ENCODE assay signal across 8 cellular contexts in genomic region chr2:27211943-27212625, GRCh38. TPM values are rescaled to one million over a fixed set of nuclear protein-coding genes. Genes with fewer than 3 reads are reported as not detected.
DNase-seq lines count a peak whose midpoint lies in the region; ATAC-seq and TF ChIP-seq lines count a peak whose summit lies in the region.

A gene with protein sequence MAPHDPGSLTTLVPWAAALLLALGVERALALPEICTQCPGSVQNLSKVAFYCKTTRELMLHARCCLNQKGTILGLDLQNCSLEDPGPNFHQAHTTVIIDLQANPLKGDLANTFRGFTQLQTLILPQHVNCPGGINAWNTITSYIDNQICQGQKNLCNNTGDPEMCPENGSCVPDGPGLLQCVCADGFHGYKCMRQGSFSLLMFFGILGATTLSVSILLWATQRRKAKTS (plus strand): TSS chr2:27212041. CDS start chr2:27212369, 328 bp downstream.
Gene SLC5A6 (minus strand): TSS chr2:27212268. CDS start chr2:27207650, 4,618 bp downstream.

- H3K27ac ChIP-seq in KOPT-K1 (ENCODE audit: low read depth, low read length, poor library complexity, severe bottlenecking) (peak within 1 kb of the TSS; percentile 95), Panc1 (ENCODE audit: low read length) (peak within 1 kb of the TSS; percentile 98), muscle layer of duodenum (ENCODE audit: low read length) (peak within 1 kb of the TSS; percentile 95)

- peak within 1 kb of the TSS; percentile 69 to 98 for H3K4me3 ChIP-seq in Panc1 (ENCODE audit: low read depth in 2 of 2, low read length in 2 of 2)
- H3K4me3 ChIP-seq in muscle layer of duodenum (ENCODE audit: low read depth in 1 of 2, low read length in 2 of 2), result peak within 1 kb of the TSS; percentile 69 to 86

- POLR2A ChIA-PET in Panc1 (lab: Charles Lee), result interaction anchor here (0.6 to 0.9 kb wide), 4 partner anchors 22 to 1294 kb away, joined by 3 to 4 read pairs (median 4); no protein-coding TSS in a partner anchor

- peak; percentile 85 for DNase-seq in DMS79 treated with DMSO at 0.1 percent for 48 hours (lab: John Stamatoyannopoulos, UW)
- DNase-seq in Panc1 (ENCODE audit: low read depth, low spot score), result no peak
- peak; percentile 91 to 94 for DNase-seq in activated T-cell treated with anti-CD3 and anti-CD28 coated beads, Interleukin-2, amount 50 U/mL, for 48 hours
- DNase-seq in stimulated activated CD8-positive, alpha-beta memory T cell treated with anti-CD3 and anti-CD28 coated beads, Interleukin-7, amount 100 ng/mL, for 24 hours (ENCODE audit: low read depth), result peak; percentile 76

- H3K36me3 ChIP-seq in KOPT-K1 (ENCODE audit: insufficient read depth, low read length) (peaks cover 55% of the 10 kb centered on the region), Panc1 (ENCODE audit: control insufficient read depth, insufficient read depth, low read length) (peaks cover 11% of the 10 kb centered on the region), muscle layer of duodenum (ENCODE audit: control insufficient read depth in 1 of 2, insufficient read depth in 2 of 2, low read length in 2 of 2) (peaks cover 11 to 31% of the 10 kb centered on the region in 2 donors)

- H3K27me3 ChIP-seq in Panc1 (ENCODE audit: control insufficient read depth, insufficient read depth, low read length), result no peaks in the 10 kb centered on the region
- H3K27me3 ChIP-seq in muscle layer of duodenum (ENCODE audit: low read depth, low read length), result no peaks in the 10 kb centered on the region

- no peak for TF ChIP-seq CTCF in Panc1 (IDR thresholded peaks at IDR 0.05)

- in situ Hi-C loops in Panc1 (cut with HindIII; ENCODE audit: low pct_unique_long_range_greater_than_20kb, low sequenced_read_pairs), result no loop called here

- ATAC-seq in GM21825 (IDR thresholded peaks at IDR 0.05; ENCODE audit: unreplicated experiment) (peak; percentile 75), Panc1 (peak; percentile 96), esophagus mucosa (peak; percentile 94)

- CTCF ChIA-PET in Panc1 (lab: Charles Lee), result no interaction called here

- intact Hi-C loops in Panc1 (cut with micrococcal nuclease; ENCODE audit: unreplicated experiment), result no loop called here

- BruUV-seq in Panc1 (replicated peaks; lab: Mats Ljungman, UMichigan), result no TSS peak

- peaks cover 11% of the 10 kb centered on the region; the same call in 1 of the 2 replicates for H3K4me1 ChIP-seq in Panc1 (ENCODE audit: control insufficient read depth, insufficient read depth, low read length)
- H3K4me1 ChIP-seq in muscle layer of duodenum (ENCODE audit: control insufficient read depth in 1 of 2, insufficient read depth in 2 of 2, low read length in 2 of 2), result peaks cover 11 to 21% of the 10 kb centered on the region in 2 donors

- no peaks in the 10 kb centered on the region for H3K9me3 ChIP-seq in KOPT-K1 (ENCODE audit: insufficient read depth, low read length, poor library complexity, severe bottlenecking)
- no peaks in the 10 kb centered on the region for H3K9me3 ChIP-seq in Panc1 (ENCODE audit: control insufficient read depth, insufficient read depth, low read depth, low read length)
- no peaks in the 10 kb centered on the region for H3K9me3 ChIP-seq in muscle layer of duodenum (ENCODE audit: control insufficient read depth in 1 of 2, low read length in 2 of 2)

RNA-seq across cellular contexts. Expression of the first gene that starts in this region (rescaled TPM):
- total RNA-seq in Panc1 (2021; ENCODE audit: unreplicated experiment) (111 TPM), esophagus mucosa (75.0 TPM)
- polyA plus RNA-seq in Panc1 (2012; ENCODE audit: insufficient read length), result 109 TPM

RNA-seq across cellular contexts. Expression of gene SLC5A6, which starts in this region (rescaled TPM):
- total RNA-seq in Panc1 (2021; ENCODE audit: unreplicated experiment) (74.5 TPM), esophagus mucosa (15.6 TPM)
- polyA plus RNA-seq in Panc1 (2012; ENCODE audit: insufficient read length), result 51.2 TPM
